ENCODE assay signal across 1 cellular context in the genomic region with DNA sequence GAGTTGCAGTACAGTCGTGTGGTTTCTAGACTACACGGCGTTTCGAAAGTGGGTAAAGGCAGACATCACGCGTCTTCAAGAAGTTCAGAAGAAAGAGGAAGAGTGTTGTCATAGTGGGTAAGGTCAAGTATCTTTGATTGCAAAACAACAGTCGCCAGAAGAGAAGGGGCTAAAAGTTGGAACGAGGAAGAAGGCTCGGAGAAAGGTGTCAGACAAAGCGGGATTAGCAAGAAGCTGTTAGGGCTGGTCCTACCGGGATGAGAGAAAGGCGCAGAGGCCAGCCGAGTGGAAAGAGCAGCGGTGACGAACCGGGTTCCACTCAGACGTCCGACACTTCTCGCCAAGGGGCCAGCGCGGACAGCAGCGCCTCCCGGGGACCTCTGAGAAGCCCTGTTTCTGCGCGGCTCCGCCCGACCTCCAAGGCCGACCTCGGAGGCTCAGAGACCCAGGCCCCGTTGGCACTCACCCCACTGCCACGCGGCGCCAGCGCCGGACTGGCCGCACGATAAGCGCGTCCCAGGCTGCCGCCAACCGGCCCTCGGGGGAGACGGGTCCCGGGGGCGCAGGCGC.
TF ChIP-seq lines count a peak whose summit lies in the region.

No MANE protein-coding gene starts in this region.

TF ChIP-seq in GM12878, 131 proteins besides CTCF, POLR2A, EP300 and RAD21 (continued from another document):
- TF ChIP-seq, protein P1, sequence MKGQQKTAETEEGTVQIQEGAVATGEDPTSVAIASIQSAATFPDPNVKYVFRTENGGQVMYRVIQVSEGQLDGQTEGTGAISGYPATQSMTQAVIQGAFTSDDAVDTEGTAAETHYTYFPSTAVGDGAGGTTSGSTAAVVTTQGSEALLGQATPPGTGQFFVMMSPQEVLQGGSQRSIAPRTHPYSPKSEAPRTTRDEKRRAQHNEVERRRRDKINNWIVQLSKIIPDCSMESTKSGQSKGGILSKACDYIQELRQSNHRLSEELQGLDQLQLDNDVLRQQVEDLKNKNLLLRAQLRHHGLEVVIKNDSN (IDR thresholded peaks at IDR 0.05; ENCODE audit: borderline replicate concordance, extremely low read length, insufficient read depth, low read depth, low read length): no peak
- TF ChIP-seq ZSCAN29 (IDR thresholded peaks at IDR 0.05) (no peak), FOXK2 (IDR thresholded peaks at IDR 0.05) (no peak), ZBED1 (IDR thresholded peaks at IDR 0.05; ENCODE audit: borderline replicate concordance) (no peak), HDGF (IDR thresholded peaks at IDR 0.05) (peak; percentile 52; the same call in 1 of the 2 replicates), WRNIP1 (IDR thresholded peaks at IDR 0.05; ENCODE audit: borderline replicate concordance, low read depth, low read length) (no peak), NBN (IDR thresholded peaks at IDR 0.05) (peak; percentile 51), MYB (IDR thresholded peaks at IDR 0.05; ENCODE audit: borderline replicate concordance, low read depth, low read length) (no peak), TAF1 (IDR thresholded peaks at IDR 0.05; ENCODE audit: borderline replicate concordance, low read depth, low read length) (no peak), SPI1 (IDR thresholded peaks at IDR 0.05; ENCODE audit: borderline replicate concordance, insufficient read depth, low read depth, low read length) (peak; percentile 81), PAX5 (IDR thresholded peaks at IDR 0.05; ENCODE audit: borderline replicate concordance, low read depth, low read length) (0 out of 2 replicates have a peak, but pooled peaks have one; percentile 11), CREM (IDR thresholded peaks at IDR 0.05; ENCODE audit: low read depth) (peak; percentile 5; the same call in 1 of the 2 replicates)
